In the genomic region with DNA sequence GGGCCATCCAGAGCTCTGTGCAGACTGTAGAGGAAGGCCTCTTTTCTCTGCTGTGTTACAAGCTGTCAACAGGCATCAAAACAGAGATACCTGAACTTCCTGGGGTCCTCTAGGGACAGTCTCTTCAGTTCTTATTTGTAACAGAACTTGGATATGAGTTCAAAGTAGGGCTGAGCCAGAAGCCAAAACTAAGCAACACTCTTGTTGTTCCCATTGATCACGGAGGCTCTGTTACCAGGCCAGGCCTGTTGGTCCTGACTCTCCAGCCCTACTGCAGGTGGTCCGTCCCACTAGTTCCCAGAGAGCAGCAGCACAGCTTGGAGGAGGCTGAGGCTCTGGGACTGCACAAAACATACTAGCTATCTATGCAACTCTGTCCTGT, we compare ENCODE assay signal across 25 cellular contexts. TPM values are rescaled to one million over a fixed set of nuclear protein-coding genes. Genes with fewer than 3 reads are reported as not detected.
A peak's percentile ranks its signal among the peaks of the same experiment; 100 is the strongest.
DNase-seq lines count a peak whose midpoint lies in the region; ATAC-seq, FAIRE-seq and TF ChIP-seq lines count a peak whose summit lies in the region.
"Had no signal": no experiment of that assay in that cellular context is flagged by ENCODE, and none has a peak within 500 bp of the region (broad histone marks: within the 10 kb centered on the region; RNA-seq: fewer than 3 reads in every experiment).

No MANE protein-coding gene starts in this region.

- no peak for TF ChIP-seq POLR2A in IMR-90 (IDR thresholded peaks at IDR 0.05; ENCODE audit: low read depth, low read length)

- no peak overlapping the region for H4K8ac ChIP-seq in IMR-90 (ENCODE audit: low read depth in 2 of 2, low read length in 2 of 2)
- H4K8ac ChIP-seq in trophoblast cell (ENCODE audit: low read depth, low read length): no peak overlapping the region

- no peak overlapping the region for H3K27ac ChIP-seq in IMR-90 (ENCODE audit: insufficient read depth, low read length)
- peak overlapping the region; percentile 37 to 81 for H3K27ac ChIP-seq in kidney (ENCODE audit: low read depth in 2 of 2, low read length in 2 of 2)
- H3K27ac ChIP-seq in trophoblast cell (ENCODE audit: low read depth, low read length): no peak overlapping the region
- H3K27ac ChIP-seq: BLaER1 treated with 17β-estradiol and CSF1 and Interleukin-3, amounts not matched to agents 10 nM and 100 nM; SJSA1 had no signal

- DNase-seq in IMR-90: no peak
- DNase-seq in kidney: no peak
- DNase-seq in trophoblast cell: no peak
- DNase-seq in MG63: no peak
- DNase-seq in cortex of kidney (lab: John Stamatoyannopoulos, UW): no peak
- DNase-seq: AML-193; CD4-positive, alpha-beta T cell; HCEC 1CT; KG1; NCI-H1092; NCI-H1417 treated with DMSO at 0.1 percent for 48 hours; NCI-H1694 treated with DMSO at 0.1 percent for 48 hours; NCI-H2081; NCI-H2227 treated with DMSO at 0.1 percent for 48 hours; NCI-H510A; NCI-H69; Right ventricle myocardium superior; RPMI8226 had no signal

- H3K56ac ChIP-seq in IMR-90 (ENCODE audit: extremely low read depth, insufficient read depth, low read length): no peak overlapping the region

- H4K20me1 ChIP-seq in IMR-90 (ENCODE audit: insufficient read depth, low read length): no peaks in the 10 kb centered on the region
- H4K20me1 ChIP-seq: BLaER1 treated with 17β-estradiol and CSF1 and Interleukin-3, amounts not matched to agents 10 nM and 100 nM had no signal

- CTCF ChIA-PET in IMR-90 (lab: Yijun Ruan, JAX): interaction anchor here (1.2 kb wide), 1 partner anchor 11 kb away, joined by 5 read pairs; no protein-coding TSS in a partner anchor

- in situ Hi-C loops in IMR-90 (cut with MboI; ENCODE audit: low sequenced_read_pairs): no loop called here

- intact Hi-C loops in IMR-90 (cut with micrococcal nuclease) (no loop called here), kidney (cut with DNase I) (no loop called here)

- H3K79me1 ChIP-seq in IMR-90 (ENCODE audit: low read depth in 1 of 2, low read length in 2 of 2) (no peaks in the 10 kb centered on the region), trophoblast cell (ENCODE audit: low read length) (peaks cover 2% of the 10 kb centered on the region)

- POLR2A ChIA-PET in IMR-90 (lab: Charles Lee; ENCODE audit: unreplicated experiment): no interaction called here

- H3K27me3 ChIP-seq in IMR-90 (ENCODE audit: control insufficient read depth, insufficient read depth, low read length) (peaks cover 7% of the 10 kb centered on the region), trophoblast cell (ENCODE audit: insufficient read depth, low read length) (no peaks in the 10 kb centered on the region), MG63 (no peaks in the 10 kb centered on the region; the same call in 1 of the 2 replicates)
- H3K27me3 ChIP-seq: BLaER1 treated with 17β-estradiol and CSF1 and Interleukin-3, amounts not matched to agents 10 nM and 100 nM; SJSA1 had no signal

- H3K9me1 ChIP-seq in IMR-90 (ENCODE audit: insufficient read depth, low read length): no peaks in the 10 kb centered on the region

- peak overlapping the region; percentile 16 for H2AFZ ChIP-seq in IMR-90 (replicated peaks; ENCODE audit: low read length, poor library complexity)
- no peak overlapping the region for H2AFZ ChIP-seq in trophoblast cell (ENCODE audit: insufficient read depth, low read length, poor library complexity)
- H2AFZ ChIP-seq: GM23338 had no signal

- TF ChIP-seq RAD21 in IMR-90 (IDR thresholded peaks at IDR 0.05; ENCODE audit: low read length): no peak

- H3K79me2 ChIP-seq in trophoblast cell (ENCODE audit: control insufficient read depth, insufficient read depth, low read length, poor library complexity): no peaks in the 10 kb centered on the region

- H3K18ac ChIP-seq in IMR-90 (ENCODE audit: low read depth, low read length) (no peak overlapping the region), trophoblast cell (ENCODE audit: low read length) (no peak overlapping the region)

- no peak overlapping the region for H3K4ac ChIP-seq in IMR-90 (ENCODE audit: low read depth, low read length)
- no peak overlapping the region for H3K4ac ChIP-seq in trophoblast cell (ENCODE audit: low read depth, low read length)

- no peak overlapping the region for H2BK15ac ChIP-seq in IMR-90 (ENCODE audit: low read depth, low read length)

- H2BK20ac ChIP-seq in IMR-90 (ENCODE audit: low read depth, low read length): no peak overlapping the region

- H3K9ac ChIP-seq in IMR-90 (ENCODE audit: low read depth, low read length) (no peak overlapping the region), kidney (ENCODE audit: low read length in 2 of 2) (no peak overlapping the region), trophoblast cell (ENCODE audit: low read length) (no peak overlapping the region)
- H3K9ac ChIP-seq: BLaER1 treated with 17β-estradiol and CSF1 and Interleukin-3, amounts not matched to agents 10 nM and 100 nM had no signal

- H2BK5ac ChIP-seq in IMR-90 (ENCODE audit: low read depth, low read length, poor library complexity, severe bottlenecking) (no peak overlapping the region), trophoblast cell (ENCODE audit: low read depth, low read length, poor library complexity) (no peak overlapping the region)

- H2AK9ac ChIP-seq in IMR-90 (replicated peaks; ENCODE audit: low read depth, low read length, poor library complexity): no peak overlapping the region

- no CpG with 5 or more reads among the region's 2 CpGs for WGBS in IMR-90 (ENCODE audit: extremely low coverage in 2 of 2, insufficient read length in 1 of 2), 2 experiments
- WGBS in trophoblast cell (ENCODE audit: extremely low coverage, insufficient coverage, insufficient read length): no CpG with 5 or more reads among the region's 2 CpGs

- H3K4me3 ChIP-seq in IMR-90 (ENCODE audit: insufficient read depth, low read depth, low read length) (no peak overlapping the region), kidney (ENCODE audit: low read length in 2 of 2) (no peak overlapping the region), trophoblast cell (ENCODE audit: low read depth, low read length) (no peak overlapping the region), MG63 (no peak overlapping the region)
- H3K4me3 ChIP-seq: A549; BLaER1 treated with 17β-estradiol and CSF1 and Interleukin-3, amounts not matched to agents 10 nM and 100 nM; GM23338; SJSA1 had no signal

- FAIRE-seq in kidney (lab: Jason Lieb, UNC): no peak
- FAIRE-seq: A549, G401.6 had no signal

- H2BK12ac ChIP-seq in trophoblast cell (ENCODE audit: low read length): no peak overlapping the region

- no peak overlapping the region for H2BK120ac ChIP-seq in IMR-90 (ENCODE audit: low read depth, low read length)
- H2BK120ac ChIP-seq in trophoblast cell (ENCODE audit: insufficient read depth, low read length, poor library complexity): no peak overlapping the region

- H4K12ac ChIP-seq in trophoblast cell (ENCODE audit: low read depth, low read length): no peak overlapping the region

- no peaks in the 10 kb centered on the region for H3K36me3 ChIP-seq in IMR-90 (ENCODE audit: control insufficient read depth, insufficient read depth, low read length)
- no peaks in the 10 kb centered on the region for H3K36me3 ChIP-seq in kidney (ENCODE audit: control insufficient read depth in 1 of 2, insufficient read depth in 2 of 2, low read length in 2 of 2)
- no peaks in the 10 kb centered on the region for H3K36me3 ChIP-seq in trophoblast cell (ENCODE audit: control insufficient read depth in 1 of 2, insufficient read depth in 2 of 2, low read length in 2 of 2)
- no peaks in the 10 kb centered on the region for H3K36me3 ChIP-seq in MG63
- H3K36me3 ChIP-seq: BLaER1 treated with 17β-estradiol and CSF1 and Interleukin-3, amounts not matched to agents 10 nM and 100 nM; SJSA1 had no signal

- dilution Hi-C loops in IMR-90 (cut with HindIII; ENCODE audit: low sequenced_read_pairs, unreplicated experiment): no loop called here

- no peak overlapping the region for H3K4me2 ChIP-seq in IMR-90 (ENCODE audit: low read depth, low read length)
- H3K4me2 ChIP-seq in trophoblast cell (ENCODE audit: low read length): no peak overlapping the region
- H3K4me2 ChIP-seq: BLaER1 treated with 17β-estradiol and CSF1 and Interleukin-3, amounts not matched to agents 10 nM and 100 nM; GM23338 had no signal

- H2AK5ac ChIP-seq in IMR-90 (ENCODE audit: low read depth, low read length): no peak overlapping the region
- H2AK5ac ChIP-seq in trophoblast cell (ENCODE audit: low read length): peak overlapping the region; percentile 42

- H3K14ac ChIP-seq in IMR-90 (replicated peaks; ENCODE audit: low read depth, low read length) (no peak overlapping the region), trophoblast cell (ENCODE audit: low read length) (no peak overlapping the region)

- H3K23ac ChIP-seq in IMR-90 (ENCODE audit: low read depth, low read length) (no peak overlapping the region), trophoblast cell (ENCODE audit: low read length) (no peak overlapping the region)

- ATAC-seq in IMR-90 (ENCODE audit: low read depth) (no peak), HG03139 (IDR thresholded peaks at IDR 0.05; ENCODE audit: unreplicated experiment) (no peak)
- ATAC-seq: A549, GM23338 had no signal

- H4K91ac ChIP-seq in IMR-90 (ENCODE audit: insufficient read depth, low read depth, low read length) (no peak overlapping the region), trophoblast cell (ENCODE audit: low read depth, low read length) (no peak overlapping the region)

- H4K5ac ChIP-seq in IMR-90 (ENCODE audit: low read depth, low read length): no peak overlapping the region

- no peaks in the 10 kb centered on the region for H3K4me1 ChIP-seq in IMR-90 (ENCODE audit: control insufficient read depth, insufficient read depth, low read length)
- H3K4me1 ChIP-seq in kidney (ENCODE audit: control insufficient read depth in 1 of 2, insufficient read depth in 1 of 2, low read depth in 1 of 2, low read length in 2 of 2): peaks cover 3 to 19% of the 10 kb centered on the region in 2 donors
- peaks cover 12 to 14% of the 10 kb centered on the region in 2 experiments for H3K4me1 ChIP-seq in trophoblast cell (ENCODE audit: control insufficient read depth in 1 of 2, insufficient read depth in 2 of 2, low read length in 2 of 2)
- H3K4me1 ChIP-seq: BLaER1 treated with 17β-estradiol and CSF1 and Interleukin-3, amounts not matched to agents 10 nM and 100 nM; SJSA1 had no signal

- no TSS peak for BruUV-seq in IMR-90 (replicated peaks; lab: Mats Ljungman, UMichigan)

- TF ChIP-seq CTCF in IMR-90 (conservative IDR thresholded peaks at IDR 0.05; ENCODE audit: low read depth, low read length) (no peak), kidney (IDR thresholded peaks at IDR 0.05; ENCODE audit: borderline replicate concordance, extremely low read depth, insufficient read depth) (no peak)

- H3K9me3 ChIP-seq in IMR-90 (ENCODE audit: control insufficient read depth, insufficient read depth, low read length) (no peaks in the 10 kb centered on the region), kidney (ENCODE audit: control insufficient read depth in 1 of 2, low read length in 2 of 2) (no peaks in the 10 kb centered on the region), trophoblast cell (ENCODE audit: insufficient read depth, low read depth, low read length) (no peaks in the 10 kb centered on the region), MG63 (no peaks in the 10 kb centered on the region)
- H3K9me3 ChIP-seq: A549; BLaER1 treated with 17β-estradiol and CSF1 and Interleukin-3, amounts not matched to agents 10 nM and 100 nM; SJSA1 had no signal

RNA-seq across cellular contexts. Expression of gene AHSG, which starts 13.1 kb away (rescaled TPM):
- not detected in 2 replicates for total RNA-seq in IMR-90 (2012; rRNA removed)
- not detected in 2 replicates for polyA plus RNA-seq in IMR-90 (2012; rRNA removed)
- polyA plus RNA-seq in IMR-90 (2012; cell fraction: cytosol; rRNA removed): 0.04 TPM in 2 replicates
- 0.05 TPM in 1 of 2 replicates, not detected in the other for polyA plus RNA-seq in IMR-90 (2012; cell fraction: nucleus; rRNA removed; ENCODE audit: low replicate concordance)
- not detected for total RNA-seq in kidney
- 0.34 TPM for polyA plus RNA-seq in kidney (ENCODE audit: insufficient read depth, low read depth, low replicate concordance)
- polyA plus RNA-seq in trophoblast cell (2013): not detected in 2 replicates
- total RNA-seq in MG63 (2014; rRNA removed; shearing (Covaris generic); ENCODE audit: low replicate concordance): not detected in 2 replicates
- total RNA-seq: CD4-positive, alpha-beta T cell; HT-29; Right ventricle myocardium superior; SJSA1 had no signal

RNA-seq across cellular contexts. Expression of gene DNAJB11, which starts 29.3 kb away (rescaled TPM):
- 27.4 and 62.8 TPM in 2 replicates for total RNA-seq in IMR-90 (2012; rRNA removed)
- 42.4 and 48.6 TPM in 2 replicates for polyA plus RNA-seq in IMR-90 (2012; rRNA removed)
- polyA plus RNA-seq in IMR-90 (2012; cell fraction: cytosol; rRNA removed): 16.5 and 35.2 TPM in 2 replicates
- polyA plus RNA-seq in IMR-90 (2012; cell fraction: nucleus; rRNA removed; ENCODE audit: low replicate concordance): 9.1 and 32.7 TPM in 2 replicates
- total RNA-seq in kidney: 46.4 TPM
- polyA plus RNA-seq in kidney (ENCODE audit: insufficient read depth, low read depth, low replicate concordance): 45.0 TPM
- polyA plus RNA-seq in trophoblast cell (2013): 116 and 119 TPM in 2 replicates
- total RNA-seq in MG63 (2014; rRNA removed; shearing (Covaris generic); ENCODE audit: low replicate concordance): 63.1 and 86.8 TPM in 2 replicates

RNA-seq across cellular contexts. Expression of gene TBCCD1, which starts 32.6 kb away (rescaled TPM):
- total RNA-seq in IMR-90 (2012; rRNA removed) (17.8 and 19.7 TPM in 2 replicates), kidney (13.3 TPM)
- polyA plus RNA-seq in IMR-90 (2012; rRNA removed) (6.5 and 7.9 TPM in 2 replicates), kidney (ENCODE audit: insufficient read depth, low read depth, low replicate concordance) (6.2 TPM)
- polyA plus RNA-seq in IMR-90 (2012; cell fraction: cytosol; rRNA removed): 3.5 and 3.7 TPM in 2 replicates
- 4.8 and 20.3 TPM in 2 replicates for polyA plus RNA-seq in IMR-90 (2012; cell fraction: nucleus; rRNA removed; ENCODE audit: low replicate concordance)
- 7.3 and 7.6 TPM in 2 replicates for polyA plus RNA-seq in trophoblast cell (2013)
- total RNA-seq in MG63 (2014; rRNA removed; shearing (Covaris generic); ENCODE audit: low replicate concordance): 21.5 and 24.1 TPM in 2 replicates

RNA-seq across cellular contexts. Expression of gene FETUB, which starts 40.4 kb away (rescaled TPM):
- total RNA-seq in IMR-90 (2012; rRNA removed) (not detected in 2 replicates), kidney (not detected)
- polyA plus RNA-seq in IMR-90 (2012; rRNA removed) (not detected in 2 replicates), kidney (ENCODE audit: insufficient read depth, low read depth, low replicate concordance) (not detected)
- 0.03 TPM in 1 of 2 replicates, not detected in the other for polyA plus RNA-seq in IMR-90 (2012; cell fraction: cytosol; rRNA removed)
- polyA plus RNA-seq in IMR-90 (2012; cell fraction: nucleus; rRNA removed; ENCODE audit: low replicate concordance): not detected in 2 replicates
- not detected in 2 replicates for polyA plus RNA-seq in trophoblast cell (2013)
- total RNA-seq in MG63 (2014; rRNA removed; shearing (Covaris generic); ENCODE audit: low replicate concordance): not detected in 2 replicates
- total RNA-seq: CD4-positive, alpha-beta T cell; GM23338; HT-29; Right ventricle myocardium superior; SJSA1 had no signal

RNA-seq across cellular contexts. Expression of gene CRYGS, which starts 55.6 kb away (rescaled TPM):
- 0.36 and 0.56 TPM in 2 replicates for total RNA-seq in IMR-90 (2012; rRNA removed)
- 2.1 TPM in 2 replicates for polyA plus RNA-seq in IMR-90 (2012; rRNA removed)
- polyA plus RNA-seq in IMR-90 (2012; cell fraction: cytosol; rRNA removed): 0.23 and 0.35 TPM in 2 replicates
- 10.3 and 23.1 TPM in 2 replicates for polyA plus RNA-seq in IMR-90 (2012; cell fraction: nucleus; rRNA removed; ENCODE audit: low replicate concordance)
- total RNA-seq in kidney: 2.9 TPM
- 3.7 TPM for polyA plus RNA-seq in kidney (ENCODE audit: insufficient read depth, low read depth, low replicate concordance)
- 0.55 and 0.56 TPM in 2 replicates for polyA plus RNA-seq in trophoblast cell (2013)
- total RNA-seq in MG63 (2014; rRNA removed; shearing (Covaris generic); ENCODE audit: low replicate concordance): 0.66 TPM in 1 of 2 replicates, not detected in the other

Comparison
In these comparisons a context has a peak if more than half of its experiments do, and no peak if none do; other contexts are left out.
1. H3K27ac ChIP-seq: peak in kidney (2 of 2); none in IMR-90 (single experiment) and trophoblast cell (single experiment).